In the genomic region with DNA sequence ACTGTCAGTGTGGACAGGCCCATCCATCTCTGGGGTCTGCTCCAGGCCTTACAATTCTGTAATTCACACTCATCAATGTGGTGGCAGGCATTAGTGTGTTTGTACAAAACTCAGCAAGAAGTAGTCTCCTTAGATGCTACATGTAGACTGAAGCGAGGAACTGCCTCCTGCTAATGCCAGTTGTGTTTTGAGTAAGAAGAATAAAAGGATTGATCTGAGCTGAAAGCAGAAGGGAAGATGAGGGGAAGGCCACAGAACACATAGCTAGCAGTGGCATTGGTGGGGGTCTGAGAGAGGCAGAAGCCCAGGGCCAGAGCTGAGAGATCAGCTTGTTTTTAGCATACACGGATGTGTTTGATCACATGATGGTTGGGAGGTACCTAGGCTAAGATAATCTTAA, we compare ENCODE assay signal across 28 cellular contexts.
"Had no signal": no experiment of that assay in that cellular context is flagged by ENCODE, and none has a peak within 500 bp of the region (broad histone marks: within the 10 kb centered on the region; RNA-seq: fewer than 3 reads in every experiment).

No MANE protein-coding gene starts in this region.

- H3K4me3 Mint-ChIP-seq: activated naive CD4-positive, alpha-beta T cell treated with anti-CD3 and anti-CD28 coated beads for 36 hours; activated naive CD8-positive, alpha-beta T cell treated with anti-CD3 and anti-CD28 coated beads for 36 hours; activated T-helper 1 cell treated with anti-CD3 and anti-CD28 coated beads, Interleukin-12 subunit alpha, Interleukin-12 subunit beta, Interleukin-2, Interleukin-4 antibody, amounts not matched to agents 30 ng/mL and 10 ng/mL and 1 ng/mL, durations not matched to agents 14 hours and 24 hours and 36 hours; endodermal cell; immature natural killer cell; stimulated activated naive CD8-positive, alpha-beta T cell treated with anti-CD3 and anti-CD28 coated beads, Interleukin-15, Interleukin-2, amounts not matched to agents 100 ng/mL and 50 ng/mL, for 24 hours; T-helper 2 cell treated with Interferon-gamma antibody and Interleukin-4, amounts not matched to agents 5 μg/mL and 100 μg/mL, for 36 hours; type B pancreatic cell had no signal

- H3K4me3 ChIP-seq: adrenal gland, heart left ventricle, ovary, right lobe of liver, vagina had no signal

- DNase-seq: activated CD4-positive, alpha-beta T cell treated with anti-CD3 and anti-CD28 coated beads for 4 hours; activated CD4-positive, alpha-beta T cell treated with anti-CD3 and anti-CD28 coated beads, Interleukin-2, amount 50 U/mL, for 4 hours; activated CD8-positive, alpha-beta memory T cell treated with anti-CD3 and anti-CD28 coated beads, Interleukin-2, amount 50 U/mL, for 4 hours; activated effector memory CD4-positive, alpha-beta T cell treated with anti-CD3 and anti-CD28 coated beads, Interleukin-2, amount 50 U/mL, for 16 hours; activated naive CD4-positive, alpha-beta T cell treated with anti-CD3 and anti-CD28 coated beads for 36 hours; activated naive CD8-positive, alpha-beta T cell treated with anti-CD3 and anti-CD28 coated beads for 36 hours; activated T-cell treated with anti-CD3 and anti-CD28 coated beads, Interleukin-2, amount 50 U/mL, for 1 hour; adrenal gland; aorta; brain microvascular endothelial cell; central memory CD4-positive, alpha-beta T cell; endodermal cell; foreskin fibroblast; heart left ventricle; hypothalamus; immature natural killer cell; midbrain; naive thymus-derived CD4-positive, alpha-beta T cell; ovary; right lobe of liver; stimulated activated CD4-positive, alpha-beta T cell treated with anti-CD3 and anti-CD28 coated beads, Interleukin-2, amount 100 ng/mL, for 48 hours had no signal

- H3K9me3 ChIP-seq: adrenal gland, heart left ventricle, ovary, right lobe of liver, vagina had no signal

- H3K4me1 ChIP-seq: right lobe of liver had no signal

- H3K4me1 Mint-ChIP-seq: immature natural killer cell had no signal

- ATAC-seq: esophagus mucosa; heart left ventricle; naive thymus-derived CD4-positive, alpha-beta T cell; right lobe of liver had no signal

- H3K27ac ChIP-seq: adrenal gland, brain microvascular endothelial cell, heart left ventricle, ovary, right lobe of liver, vagina had no signal

- H3K27ac Mint-ChIP-seq: activated naive CD4-positive, alpha-beta T cell treated with anti-CD3 and anti-CD28 coated beads for 36 hours; activated naive CD8-positive, alpha-beta T cell treated with anti-CD3 and anti-CD28 coated beads for 36 hours; activated T-helper 1 cell treated with anti-CD3 and anti-CD28 coated beads, Interleukin-12 subunit alpha, Interleukin-12 subunit beta, Interleukin-2, Interleukin-4 antibody, amounts not matched to agents 30 ng/mL and 10 ng/mL and 1 ng/mL, durations not matched to agents 14 hours and 24 hours and 36 hours; endodermal cell; immature natural killer cell; progenitor cell of endocrine pancreas; stimulated activated naive CD8-positive, alpha-beta T cell treated with anti-CD3 and anti-CD28 coated beads, Interleukin-15, Interleukin-2, amounts not matched to agents 100 ng/mL and 50 ng/mL, for 24 hours; T-helper 2 cell treated with Interferon-gamma antibody and Interleukin-4, amounts not matched to agents 5 μg/mL and 100 μg/mL, for 36 hours; type B pancreatic cell had no signal

- H3K9me3 Mint-ChIP-seq: activated naive CD4-positive, alpha-beta T cell treated with anti-CD3 and anti-CD28 coated beads for 36 hours; activated naive CD8-positive, alpha-beta T cell treated with anti-CD3 and anti-CD28 coated beads for 36 hours; activated T-helper 1 cell treated with anti-CD3 and anti-CD28 coated beads, Interleukin-12 subunit alpha, Interleukin-12 subunit beta, Interleukin-2, Interleukin-4 antibody, amounts not matched to agents 30 ng/mL and 10 ng/mL and 1 ng/mL, durations not matched to agents 14 hours and 24 hours and 36 hours; endodermal cell; immature natural killer cell; naive thymus-derived CD4-positive, alpha-beta T cell; stimulated activated naive CD8-positive, alpha-beta T cell treated with anti-CD3 and anti-CD28 coated beads, Interleukin-15, Interleukin-2, amounts not matched to agents 100 ng/mL and 50 ng/mL, for 24 hours; T-helper 2 cell treated with Interferon-gamma antibody and Interleukin-4, amounts not matched to agents 5 μg/mL and 100 μg/mL, for 36 hours; type B pancreatic cell had no signal

- H3K36me3 ChIP-seq: adrenal gland, brain microvascular endothelial cell, ovary, right lobe of liver, vagina had no signal

- H3K27me3 Mint-ChIP-seq: activated naive CD8-positive, alpha-beta T cell treated with anti-CD3 and anti-CD28 coated beads for 36 hours; naive thymus-derived CD4-positive, alpha-beta T cell; progenitor cell of endocrine pancreas; stimulated activated naive CD8-positive, alpha-beta T cell treated with anti-CD3 and anti-CD28 coated beads, Interleukin-15, Interleukin-2, amounts not matched to agents 100 ng/mL and 50 ng/mL, for 24 hours; type B pancreatic cell had no signal

- H3K27me3 ChIP-seq: adrenal gland, brain microvascular endothelial cell, heart left ventricle, ovary, right lobe of liver, vagina had no signal
